In the genomic region with DNA sequence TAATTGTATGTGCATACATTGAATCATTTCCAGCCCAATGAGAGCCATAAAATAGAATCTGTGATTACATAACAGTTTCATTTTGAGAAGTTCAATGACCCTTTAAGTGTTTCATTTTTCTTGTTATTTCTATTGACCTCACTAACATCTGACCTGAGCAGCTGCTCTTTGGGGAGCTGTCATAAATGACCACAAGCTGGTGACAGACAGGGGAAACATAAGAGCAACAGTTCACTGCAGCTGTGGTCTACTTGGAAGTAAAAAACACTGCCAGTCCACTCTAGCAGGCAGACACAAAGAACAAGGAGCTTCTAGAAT, we compare ENCODE assay signal across 17 cellular contexts.
DNase-seq lines count a peak whose midpoint lies in the region; ATAC-seq and TF ChIP-seq lines count a peak whose summit lies in the region.
"Had no signal": no experiment of that assay in that cellular context is flagged by ENCODE, and none has a peak within 500 bp of the region (broad histone marks: within the 10 kb centered on the region; RNA-seq: fewer than 3 reads in every experiment).

No MANE protein-coding gene starts in this region.

- no peaks in the 10 kb centered on the region for H3K36me3 Mint-ChIP-seq in endothelial cell (ENCODE audit: low read depth, unreplicated experiment)
- H3K36me3 Mint-ChIP-seq: activated naive CD4-positive, alpha-beta T cell treated with anti-CD3 and anti-CD28 coated beads, Interleukin-2, amount 10 ng/mL, durations not matched to agents 7 days and 5 days had no signal

- no peaks in the 10 kb centered on the region for H3K9me3 Mint-ChIP-seq in endothelial cell (ENCODE audit: unreplicated experiment)
- H3K9me3 Mint-ChIP-seq: activated naive CD4-positive, alpha-beta T cell treated with anti-CD3 and anti-CD28 coated beads, Interleukin-2, amount 10 ng/mL, durations not matched to agents 7 days and 5 days had no signal

- H3K4me2 ChIP-seq in OCI-LY3 (ENCODE audit: low read length) = peak overlapping the region; percentile 89

- peak overlapping the region; percentile 94 for H3K27ac ChIP-seq in OCI-LY3 (ENCODE audit: low read length)
- H3K27ac ChIP-seq: colonic mucosa had no signal

- no peaks in the 10 kb centered on the region for H3K9me3 ChIP-seq in OCI-LY3 (ENCODE audit: insufficient read depth, low read length)
- H3K9me3 ChIP-seq: colonic mucosa had no signal

- peak overlapping the region; percentile 55 for H3K4me3 ChIP-seq in OCI-LY3 (ENCODE audit: low read length)
- H3K4me3 ChIP-seq: colonic mucosa had no signal

- no peaks in the 10 kb centered on the region for H3K36me3 ChIP-seq in OCI-LY3 (replicated peaks; ENCODE audit: low read depth, low read length)
- H3K36me3 ChIP-seq: colonic mucosa had no signal

- no peaks in the 10 kb centered on the region for H3K27me3 ChIP-seq in OCI-LY3 (ENCODE audit: low read depth, low read length)
- H3K27me3 ChIP-seq: colonic mucosa had no signal

- no peaks in the 10 kb centered on the region for H3K79me2 ChIP-seq in OCI-LY3 (ENCODE audit: low read length)

- no peak overlapping the region for H3K4me3 Mint-ChIP-seq in endothelial cell (ENCODE audit: unreplicated experiment)
- H3K4me3 Mint-ChIP-seq: activated naive CD4-positive, alpha-beta T cell treated with anti-CD3 and anti-CD28 coated beads, Interleukin-2, amount 10 ng/mL, durations not matched to agents 7 days and 5 days; stimulated activated naive CD8-positive, alpha-beta T cell treated with anti-CD3 and anti-CD28 coated beads, Interleukin-15, Interleukin-2, amounts not matched to agents 100 ng/mL and 50 ng/mL, for 24 hours had no signal

- no peaks in the 10 kb centered on the region for H4K20me1 ChIP-seq in OCI-LY3 (ENCODE audit: insufficient read depth, low read length)

- ATAC-seq in GM18867 (IDR thresholded peaks at IDR 0.05; ENCODE audit: unreplicated experiment) (peak; percentile 90), GM21528 (IDR thresholded peaks at IDR 0.05; ENCODE audit: low FRiP score, unreplicated experiment) (peak; percentile 83), HG03060 (IDR thresholded peaks at IDR 0.05; ENCODE audit: low read depth, unreplicated experiment) (peak; percentile 87)
- ATAC-seq: left cardiac atrium had no signal

- peaks cover 49% of the 10 kb centered on the region for H3K4me1 ChIP-seq in OCI-LY3 (ENCODE audit: low read length)
- H3K4me1 ChIP-seq: colonic mucosa had no signal

- no peak overlapping the region for H3K27ac Mint-ChIP-seq in endothelial cell (ENCODE audit: unreplicated experiment)
- H3K27ac Mint-ChIP-seq: activated naive CD4-positive, alpha-beta T cell treated with anti-CD3 and anti-CD28 coated beads, Interleukin-2, amount 10 ng/mL, durations not matched to agents 7 days and 5 days; stimulated activated naive CD8-positive, alpha-beta T cell treated with anti-CD3 and anti-CD28 coated beads, Interleukin-15, Interleukin-2, amounts not matched to agents 100 ng/mL and 50 ng/mL, for 24 hours had no signal

- H3K27me3 Mint-ChIP-seq in endothelial cell (ENCODE audit: unreplicated experiment) = no peaks in the 10 kb centered on the region
- H3K27me3 Mint-ChIP-seq: activated naive CD4-positive, alpha-beta T cell treated with anti-CD3 and anti-CD28 coated beads, Interleukin-2, amount 10 ng/mL, durations not matched to agents 7 days and 5 days; stimulated activated naive CD8-positive, alpha-beta T cell treated with anti-CD3 and anti-CD28 coated beads, Interleukin-15, Interleukin-2, amounts not matched to agents 100 ng/mL and 50 ng/mL, for 24 hours had no signal

- peaks cover 5% of the 10 kb centered on the region for H3K4me1 Mint-ChIP-seq in endothelial cell (ENCODE audit: unreplicated experiment)
- H3K4me1 Mint-ChIP-seq: activated naive CD4-positive, alpha-beta T cell treated with anti-CD3 and anti-CD28 coated beads, Interleukin-2, amount 10 ng/mL, durations not matched to agents 7 days and 5 days had no signal

- no peak overlapping the region for H2AFZ ChIP-seq in OCI-LY3 (ENCODE audit: low read depth, low read length)

- DNase-seq in endothelial cell (ENCODE audit: low spot score) (no peak), Ammon's horn (ENCODE audit: low spot score) (no peak), NCI-H82 (lab: John Stamatoyannopoulos, UW) (no peak)
- no peak for DNase-seq in activated CD8-positive, alpha-beta memory T cell treated with anti-CD3 and anti-CD28 coated beads for 24 hours
- DNase-seq: activated CD4-positive, alpha-beta T cell treated with anti-CD3 and anti-CD28 coated beads, Interleukin-2, amount 50 U/mL, for 4 hours; activated naive CD4-positive, alpha-beta T cell treated with anti-CD3 and anti-CD28 coated beads, Interleukin-2, amount 10 ng/mL, durations not matched to agents 7 days and 5 days; colonic mucosa; foreskin fibroblast; left cardiac atrium; NCI-H1105 treated with DMSO at 0.1 percent for 48 hours; NCI-H748 treated with DMSO at 0.1 percent for 48 hours; occipital lobe had no signal

- peak overlapping the region; percentile 58 for H3K9ac ChIP-seq in OCI-LY3 (ENCODE audit: low read length)

- no peak for TF ChIP-seq CTCF in OCI-LY3 (IDR thresholded peaks at IDR 0.05; ENCODE audit: low read depth, low read length)
- no peak for TF ChIP-seq CTCF in endothelial cell (IDR thresholded peaks at IDR 0.05; ENCODE audit: unreplicated experiment)
